ENCODE assay signal across 22 cellular contexts in the genomic region with DNA sequence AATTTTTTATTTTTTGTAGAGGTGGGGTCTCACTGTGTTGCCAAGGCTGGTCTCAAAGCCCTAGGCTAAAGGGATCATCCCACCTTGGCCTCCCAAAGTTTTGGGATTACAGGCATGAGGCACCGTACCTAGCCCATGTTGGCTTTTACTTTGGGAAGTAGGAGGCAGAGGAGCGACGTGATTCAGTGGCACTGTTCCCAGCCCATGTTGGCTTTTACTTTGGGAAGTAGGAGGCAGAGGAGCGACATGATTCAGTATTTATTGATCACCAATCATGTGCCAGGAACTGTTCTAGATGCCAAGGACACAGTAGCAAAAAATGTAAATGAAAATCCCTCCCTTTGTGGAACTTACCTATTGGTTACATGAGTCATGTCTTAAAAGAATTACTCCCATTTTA.
"Had no signal": no experiment of that assay in that cellular context is flagged by ENCODE, and none has a peak within 500 bp of the region (broad histone marks: within the 10 kb centered on the region; RNA-seq: fewer than 3 reads in every experiment).

No MANE protein-coding gene starts in this region.

- H3K36me3 ChIP-seq: gastrocnemius medialis, neutrophil, prostate gland, right atrium auricular region had no signal

- H3K27ac ChIP-seq: gastrocnemius medialis, neutrophil, parathyroid adenoma, prostate gland, right atrium auricular region, sigmoid colon, testis, tibial artery, upper lobe of left lung had no signal

- H3K9me3 ChIP-seq: gastrocnemius medialis, neutrophil, prostate gland, right atrium auricular region, sigmoid colon, testis, tibial artery, upper lobe of left lung had no signal

- H3K4me3 Mint-ChIP-seq: effector memory CD8-positive, alpha-beta T cell; naive thymus-derived CD8-positive, alpha-beta T cell; neural crest cell; stimulated activated memory B cell treated with anti-CD40 and anti-IgM and Interleukin-4, amounts not matched to agents 10 μg/mL and 1 μg/mL and 100 μg/mL, for 72 hours had no signal

- H3K9ac ChIP-seq: parathyroid adenoma had no signal

- H3K27me3 Mint-ChIP-seq: effector memory CD8-positive, alpha-beta T cell; stimulated activated memory B cell treated with anti-CD40 and anti-IgM and Interleukin-4, amounts not matched to agents 10 μg/mL and 1 μg/mL and 100 μg/mL, for 72 hours had no signal

- H3K27me3 ChIP-seq: gastrocnemius medialis, neutrophil, right atrium auricular region, sigmoid colon, testis, tibial artery, upper lobe of left lung had no signal

- H3K36me3 Mint-ChIP-seq: naive thymus-derived CD8-positive, alpha-beta T cell had no signal

- DNase-seq: cerebellar nuclear complex; cortex of kidney; effector memory CD8-positive, alpha-beta T cell; gastrocnemius medialis; mesenchymal stem cell; midbrain; naive thymus-derived CD8-positive, alpha-beta T cell; sigmoid colon; stimulated activated naive CD8-positive, alpha-beta T cell treated with anti-CD3 and anti-CD28 coated beads, Interleukin-15, Interleukin-2, amounts not matched to agents 100 U/mL and 50 U/mL, for 24 hours; substantia nigra; testis; tibial artery; upper lobe of left lung had no signal

- H3K4me1 Mint-ChIP-seq: stimulated activated memory B cell treated with anti-CD40 and anti-IgM and Interleukin-4, amounts not matched to agents 10 μg/mL and 1 μg/mL and 100 μg/mL, for 72 hours had no signal

- H3K4me3 ChIP-seq: gastrocnemius medialis, prostate gland, right atrium auricular region, sigmoid colon, testis, tibial artery, upper lobe of left lung had no signal

- H3K4me1 ChIP-seq: gastrocnemius medialis, parathyroid adenoma, prostate gland, right atrium auricular region, sigmoid colon, testis, tibial artery, upper lobe of left lung had no signal

- ATAC-seq: effector memory CD8-positive, alpha-beta T cell; gastrocnemius medialis; naive thymus-derived CD8-positive, alpha-beta T cell; stimulated activated memory B cell treated with anti-CD40 and anti-IgM and Interleukin-4, amounts not matched to agents 10 μg/mL and 1 μg/mL and 100 μg/mL, for 72 hours had no signal

- H3K27ac Mint-ChIP-seq: effector memory CD8-positive, alpha-beta T cell; naive thymus-derived CD8-positive, alpha-beta T cell; stimulated activated memory B cell treated with anti-CD40 and anti-IgM and Interleukin-4, amounts not matched to agents 10 μg/mL and 1 μg/mL and 100 μg/mL, for 72 hours had no signal

- H3K9me3 Mint-ChIP-seq: stimulated activated memory B cell treated with anti-CD40 and anti-IgM and Interleukin-4, amounts not matched to agents 10 μg/mL and 1 μg/mL and 100 μg/mL, for 72 hours had no signal

- FAIRE-seq: endometrium, keratinocyte, urothelium cell line had no signal
